ENCODE assay signal across 15 cellular contexts in genomic region chr7:131383417-131383816, GRCh38. TPM values are rescaled to one million over a fixed set of nuclear protein-coding genes. Genes with fewer than 3 reads are reported as not detected.
DNase-seq lines count a peak whose midpoint lies in the region; ATAC-seq, FAIRE-seq and TF ChIP-seq lines count a peak whose summit lies in the region.
"Had no signal": no experiment of that assay in that cellular context is flagged by ENCODE, and none has a peak within 500 bp of the region (broad histone marks: within the 10 kb centered on the region; RNA-seq: fewer than 3 reads in every experiment).

No MANE protein-coding gene starts in this region.

- CTCF ChIA-PET in endothelial cell of umbilical vein (lab: Charles Lee) = no interaction called here

- no peaks in the 10 kb centered on the region for H3K9me3 ChIP-seq in endothelial cell of umbilical vein (replicated peaks; ENCODE audit: control insufficient read depth, insufficient read depth, low read length)
- peaks cover 0 to 3% of the 10 kb centered on the region in 2 donors for H3K9me3 ChIP-seq in neuronal stem cell (replicated peaks in 1 of 2; ENCODE audit: control insufficient read depth in 2 of 2, insufficient read depth in 1 of 2, low read depth in 1 of 2, low read length in 2 of 2)

- no peak overlapping the region for H3K4ac ChIP-seq in neuronal stem cell (ENCODE audit: low read length)

- H2AFZ ChIP-seq in endothelial cell of umbilical vein (ENCODE audit: low read depth, low read length) (no peak overlapping the region), neuronal stem cell (ENCODE audit: low read length) (no peak overlapping the region)

- no peak overlapping the region for H3K18ac ChIP-seq in neuronal stem cell (ENCODE audit: low read length)

- H3K4me1 Mint-ChIP-seq in activated T-cell treated with anti-CD3 and anti-CD28 coated beads, Interleukin-2, amount 50 U/mL, for 24 hours (ENCODE audit: low read depth) = peaks cover 46% of the 10 kb centered on the region
- peaks cover 30% of the 10 kb centered on the region for H3K4me1 Mint-ChIP-seq in stimulated activated naive CD8-positive, alpha-beta T cell treated with anti-CD3 and anti-CD28 coated beads, Interleukin-15, amount 100 ng/mL, for 72 hours

- POLR2A ChIA-PET in endothelial cell of umbilical vein (lab: Charles Lee) = no interaction called here

- H4K20me1 ChIP-seq in endothelial cell of umbilical vein (replicated peaks; ENCODE audit: control insufficient read depth, extremely low read depth, insufficient read depth, low read length) = peaks cover 4% of the 10 kb centered on the region

- dilution Hi-C loops in endothelial cell of umbilical vein (cut with MboI; ENCODE audit: extremely low pct_ligation_motif_present, low sequenced_read_pairs) = no loop called here

- H3K27ac ChIP-seq in endothelial cell of umbilical vein (ENCODE audit: insufficient read depth, low read depth, low read length) (no peak overlapping the region), neuronal stem cell (replicated peaks; ENCODE audit: low read length) (no peak overlapping the region)

- no peak overlapping the region for H4K91ac ChIP-seq in neuronal stem cell (ENCODE audit: low read depth, low read length, poor library complexity)

- TF ChIP-seq POLR2A in endothelial cell of umbilical vein (IDR thresholded peaks at IDR 0.05; ENCODE audit: low read depth, low read length) = no peak

- no peaks in the 10 kb centered on the region for H3K9me3 Mint-ChIP-seq in activated T-cell treated with anti-CD3 and anti-CD28 coated beads, Interleukin-2, amount 50 U/mL, for 24 hours
- no peaks in the 10 kb centered on the region for H3K9me3 Mint-ChIP-seq in stimulated activated naive CD8-positive, alpha-beta T cell treated with anti-CD3 and anti-CD28 coated beads, Interleukin-15, amount 100 ng/mL, for 72 hours

- no peak overlapping the region for H2BK12ac ChIP-seq in neuronal stem cell (ENCODE audit: low read length)

- H3K36me3 ChIP-seq in endothelial cell of umbilical vein (ENCODE audit: control insufficient read depth in 2 of 2, extremely low read depth in 1 of 2, insufficient read depth in 2 of 2, low read length in 2 of 2) = no peaks in the 10 kb centered on the region
- peaks cover 0 to 23% of the 10 kb centered on the region in 2 donors for H3K36me3 ChIP-seq in neuronal stem cell (replicated peaks in 1 of 2; ENCODE audit: control insufficient read depth in 2 of 2, insufficient read depth in 2 of 2, low read length in 2 of 2)

- peak overlapping the region; percentile 2 for H3K27ac Mint-ChIP-seq in activated T-cell treated with anti-CD3 and anti-CD28 coated beads, Interleukin-2, amount 50 U/mL, for 24 hours
- H3K27ac Mint-ChIP-seq in stimulated activated naive CD8-positive, alpha-beta T cell treated with anti-CD3 and anti-CD28 coated beads, Interleukin-15, amount 100 ng/mL, for 72 hours = peak overlapping the region; percentile 3 to 68
- H3K27ac Mint-ChIP-seq: activated CD4-positive, alpha-beta T cell treated with anti-CD3 and anti-CD28 coated beads, Interleukin-2, amount 10 ng/mL, durations not matched to agents 7 days and 5 days had no signal

- no peak overlapping the region for H2BK120ac ChIP-seq in neuronal stem cell (ENCODE audit: low read depth, low read length)

- no peaks in the 10 kb centered on the region for H3K79me1 ChIP-seq in neuronal stem cell (ENCODE audit: low read depth, low read length)

- peak; percentile 53 for ATAC-seq in stimulated activated naive CD8-positive, alpha-beta T cell treated with anti-CD3 and anti-CD28 coated beads, Interleukin-15, amount 100 ng/mL, for 72 hours

- DNase-seq in activated T-cell treated with anti-CD3 and anti-CD28 coated beads, Interleukin-2, amount 50 U/mL, for 24 hours = no peak
- DNase-seq in activated T-cell treated with anti-CD3 and anti-CD28 coated beads, Interleukin-2, amount 50 U/mL, for 1 hour = no peak
- DNase-seq in SIG-M5 (lab: John Stamatoyannopoulos, UW) = peak; percentile 2
- peak; percentile 37 for DNase-seq in endothelial cell of umbilical vein (ENCODE audit: low read depth, low spot score)
- DNase-seq in stimulated activated naive CD8-positive, alpha-beta T cell treated with anti-CD3 and anti-CD28 coated beads, Interleukin-15, amount 100 ng/mL, for 72 hours = no peak
- DNase-seq in GDM1 (lab: John Stamatoyannopoulos, UW) = no peak
- no peak for DNase-seq in neuronal stem cell (ENCODE audit: low spot score)
- no peak for DNase-seq in globus pallidus (ENCODE audit: low spot score)
- DNase-seq: activated CD4-positive, alpha-beta T cell treated with anti-CD3 and anti-CD28 coated beads, Interleukin-2, amount 10 ng/mL, durations not matched to agents 7 days and 5 days; activated gamma-delta T cell treated with Interleukin-2 at 50 U/mL for 16 hours; cortex of kidney; NCI-H1092; nucleus accumbens; SHP77 treated with DMSO at 0.1 percent for 48 hours had no signal

- H3K4me2 ChIP-seq in endothelial cell of umbilical vein (ENCODE audit: insufficient read depth, low read length) (no peak overlapping the region), neuronal stem cell (ENCODE audit: insufficient read depth, low read length, poor library complexity, severe bottlenecking) (no peak overlapping the region)

- no peak overlapping the region for H2BK15ac ChIP-seq in neuronal stem cell (ENCODE audit: low read length)

- H2BK5ac ChIP-seq in neuronal stem cell (ENCODE audit: low read length) = no peak overlapping the region

- no peaks in the 10 kb centered on the region for H3K27me3 ChIP-seq in endothelial cell of umbilical vein (ENCODE audit: control insufficient read depth in 2 of 2, insufficient read depth in 2 of 2, low read length in 2 of 2)
- no peaks in the 10 kb centered on the region for H3K27me3 ChIP-seq in neuronal stem cell (ENCODE audit: control insufficient read depth in 3 of 3, insufficient read depth in 3 of 3, low read depth in 1 of 3, low read length in 3 of 3)

- no peak for FAIRE-seq in endothelial cell of umbilical vein (lab: Jason Lieb, UNC)
- FAIRE-seq: frontal cortex had no signal

- no peaks in the 10 kb centered on the region for H3K9me1 ChIP-seq in endothelial cell of umbilical vein (replicated peaks; ENCODE audit: control insufficient read depth, extremely low read depth, insufficient read depth, low read length)

- no peaks in the 10 kb centered on the region for H3K4me1 ChIP-seq in endothelial cell of umbilical vein (ENCODE audit: control insufficient read depth, extremely low read depth, insufficient read depth, low read length)
- H3K4me1 ChIP-seq in neuronal stem cell (ENCODE audit: control insufficient read depth in 2 of 2, insufficient read depth in 1 of 2, low read depth in 1 of 2, low read length in 2 of 2) = no peaks in the 10 kb centered on the region

- no peak overlapping the region for H3K23ac ChIP-seq in neuronal stem cell (ENCODE audit: low read depth, low read length, poor library complexity)

- no peak overlapping the region for H3K9ac ChIP-seq in endothelial cell of umbilical vein (replicated peaks; ENCODE audit: extremely low read depth, insufficient read depth, low read length)
- no peak overlapping the region for H3K9ac ChIP-seq in neuronal stem cell (ENCODE audit: low read depth, low read length, poor library complexity)

- no peak for TF ChIP-seq CTCF in endothelial cell of umbilical vein (IDR thresholded peaks at IDR 0.05; ENCODE audit: extremely low read depth in 1 of 2, insufficient read depth in 1 of 2, low read depth in 1 of 2, low read length in 2 of 2)

- H3K36me3 Mint-ChIP-seq in activated T-cell treated with anti-CD3 and anti-CD28 coated beads, Interleukin-2, amount 50 U/mL, for 24 hours (ENCODE audit: low read depth) = peaks cover 39% of the 10 kb centered on the region

- no peak overlapping the region for H2AK5ac ChIP-seq in neuronal stem cell (ENCODE audit: low read depth, low read length)

- no peak overlapping the region for H3K4me3 Mint-ChIP-seq in activated T-cell treated with anti-CD3 and anti-CD28 coated beads, Interleukin-2, amount 50 U/mL, for 24 hours
- no peak overlapping the region for H3K4me3 Mint-ChIP-seq in stimulated activated naive CD8-positive, alpha-beta T cell treated with anti-CD3 and anti-CD28 coated beads, Interleukin-15, amount 100 ng/mL, for 72 hours
- H3K4me3 Mint-ChIP-seq: activated CD4-positive, alpha-beta T cell treated with anti-CD3 and anti-CD28 coated beads, Interleukin-2, amount 10 ng/mL, durations not matched to agents 7 days and 5 days had no signal

- intact Hi-C loops in endothelial cell of umbilical vein (cut with micrococcal nuclease) = no loop called here

- no peaks in the 10 kb centered on the region for H3K27me3 Mint-ChIP-seq in activated T-cell treated with anti-CD3 and anti-CD28 coated beads, Interleukin-2, amount 50 U/mL, for 24 hours
- H3K27me3 Mint-ChIP-seq in stimulated activated naive CD8-positive, alpha-beta T cell treated with anti-CD3 and anti-CD28 coated beads, Interleukin-15, amount 100 ng/mL, for 72 hours = no peaks in the 10 kb centered on the region
- H3K27me3 Mint-ChIP-seq: activated CD4-positive, alpha-beta T cell treated with anti-CD3 and anti-CD28 coated beads, Interleukin-2, amount 10 ng/mL, durations not matched to agents 7 days and 5 days had no signal

- no TSS peak for BruUV-seq in endothelial cell of umbilical vein (replicated peaks; lab: Mats Ljungman, UMichigan)

- H3K4me3 ChIP-seq in endothelial cell of umbilical vein (replicated peaks in 1 of 3; ENCODE audit: insufficient read depth in 1 of 3, low read depth in 1 of 3, low read length in 3 of 3) (no peak overlapping the region), neuronal stem cell (ENCODE audit: low read length in 2 of 2) (no peak overlapping the region)

- H3K79me2 ChIP-seq in endothelial cell of umbilical vein (ENCODE audit: control insufficient read depth, insufficient read depth, low read length) = peaks cover 27% of the 10 kb centered on the region

- no peak overlapping the region for H4K8ac ChIP-seq in neuronal stem cell (ENCODE audit: low read depth, low read length)

- no peak overlapping the region for H3K14ac ChIP-seq in neuronal stem cell (ENCODE audit: low read length)

TF ChIP-seq in endothelial cell of umbilical vein, 7 proteins besides CTCF, POLR2A, EP300 and RAD21 (continues in another document):
- TF ChIP-seq EZH2 (IDR thresholded peaks at IDR 0.05; ENCODE audit: borderline replicate concordance, low read depth, low read length, severe bottlenecking) (no peak), MAX (IDR thresholded peaks at IDR 0.05; ENCODE audit: insufficient read depth, insufficient read length) (no peak)

RNA-seq across cellular contexts. Expression of gene MKLN1, which starts 55.7 kb away (rescaled TPM):
- total RNA-seq in endothelial cell of umbilical vein = 31.7 and 32.1 TPM in 2 replicates
- polyA plus RNA-seq in endothelial cell of umbilical vein = 12.2 and 13.1 TPM in 2 replicates
- polyA plus RNA-seq in endothelial cell of umbilical vein (2011; cell fraction: cytosol; rRNA removed) = 13.7 and 14.9 TPM in 2 replicates
- 36.3 and 39.0 TPM in 2 replicates for polyA plus RNA-seq in endothelial cell of umbilical vein (2011; cell fraction: nucleus; rRNA removed)
- 15.5 and 25.1 TPM in 2 replicates for polyA plus RNA-seq in endothelial cell of umbilical vein (2012)
- 95.5 and 123 TPM in 2 replicates for polyA minus RNA-seq in endothelial cell of umbilical vein
- 48.7 TPM for polyA minus RNA-seq in endothelial cell of umbilical vein (2011; cell fraction: cytosol; rRNA and poly(A)+ RNA removed)
- polyA minus RNA-seq in endothelial cell of umbilical vein (2011; cell fraction: nucleus; rRNA and poly(A)+ RNA removed) = 127 and 232 TPM in 2 replicates
- 14.0 TPM for polyA plus RNA-seq in neuronal stem cell (2013, experiment 1 of 2)
- 14.8 TPM for polyA plus RNA-seq in neuronal stem cell (2013, experiment 2 of 2)

Comparison
In these comparisons a context has a peak if more than half of its experiments do, and no peak if none do; other contexts are left out.
1. DNase-seq: peak in SIG-M5 (single experiment) and endothelial cell of umbilical vein (single experiment); none in activated T-cell treated with anti-CD3 and anti-CD28 coated beads, Interleukin-2, amount 50 U/mL, for 24 hours (single experiment), activated T-cell treated with anti-CD3 and anti-CD28 coated beads, Interleukin-2, amount 50 U/mL, for 1 hour (single experiment), stimulated activated naive CD8-positive, alpha-beta T cell treated with anti-CD3 and anti-CD28 coated beads, Interleukin-15, amount 100 ng/mL, for 72 hours (0 of 2), GDM1 (single experiment), neuronal stem cell (single experiment) and globus pallidus (single experiment).